ENCODE assay signal across 18 cellular contexts in the genomic region with DNA sequence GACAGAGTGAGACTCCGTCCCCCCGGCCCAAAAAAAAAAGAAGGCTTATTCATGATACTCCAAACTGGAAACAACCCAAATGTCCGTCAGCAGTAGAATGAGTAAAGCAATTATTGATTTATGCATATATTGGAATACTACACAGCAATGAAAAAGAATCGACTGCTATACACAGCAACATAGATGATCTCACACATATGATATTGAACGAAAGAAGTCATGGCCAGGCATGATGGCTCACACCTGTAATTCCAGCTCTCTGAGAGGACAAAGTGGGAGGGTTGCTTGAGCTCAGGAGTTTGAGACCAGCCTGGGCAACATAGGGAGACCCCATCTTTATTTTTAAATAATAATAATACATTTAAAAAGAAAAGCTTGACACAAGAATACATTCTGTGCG.
"Had no signal": no experiment of that assay in that cellular context is flagged by ENCODE, and none has a peak within 500 bp of the region (broad histone marks: within the 10 kb centered on the region; RNA-seq: fewer than 3 reads in every experiment).

No MANE protein-coding gene starts in this region.

- ATAC-seq: left lobe of liver; naive thymus-derived CD8-positive, alpha-beta T cell; stimulated activated effector memory CD8-positive, alpha-beta T cell treated with anti-CD3 and anti-CD28 coated beads, Interleukin-12 subunit alpha, Interleukin-12 subunit beta, amount 100 ng/mL, for 72 hours had no signal

- H3K4me3 ChIP-seq: dorsolateral prefrontal cortex, heart left ventricle, mucosa of descending colon, psoas muscle, right lobe of liver had no signal

- H3K27me3 ChIP-seq: dorsolateral prefrontal cortex, heart left ventricle, neutrophil, right lobe of liver had no signal

- H3K9me3 ChIP-seq: heart left ventricle, mucosa of descending colon, neutrophil, psoas muscle, right lobe of liver had no signal

- H3K4me1 ChIP-seq: psoas muscle, right lobe of liver had no signal

- DNase-seq: cortex of kidney; dorsolateral prefrontal cortex; effector CD8-positive, alpha-beta T cell; heart left ventricle; hypothalamus; naive thymus-derived CD8-positive, alpha-beta T cell; retina; right lobe of liver; stimulated activated CD4-positive, alpha-beta T cell treated with anti-CD3 and anti-CD28 coated beads, Interleukin-4, amount 100 ng/mL, for 1 hour; stimulated activated CD8-positive, alpha-beta memory T cell treated with anti-CD3 and anti-CD28 coated beads, Interleukin-4, amount 100 ng/mL, for 48 hours had no signal

- H3K36me3 ChIP-seq: heart left ventricle, neutrophil, right lobe of liver had no signal

- FAIRE-seq: frontal cortex, islet of Langerhans, urothelium cell line had no signal

- H3K27ac ChIP-seq: dorsolateral prefrontal cortex, heart left ventricle, neutrophil, psoas muscle, right lobe of liver had no signal
